26 cellular contexts compared by ENCODE assay signal in the genomic region with DNA sequence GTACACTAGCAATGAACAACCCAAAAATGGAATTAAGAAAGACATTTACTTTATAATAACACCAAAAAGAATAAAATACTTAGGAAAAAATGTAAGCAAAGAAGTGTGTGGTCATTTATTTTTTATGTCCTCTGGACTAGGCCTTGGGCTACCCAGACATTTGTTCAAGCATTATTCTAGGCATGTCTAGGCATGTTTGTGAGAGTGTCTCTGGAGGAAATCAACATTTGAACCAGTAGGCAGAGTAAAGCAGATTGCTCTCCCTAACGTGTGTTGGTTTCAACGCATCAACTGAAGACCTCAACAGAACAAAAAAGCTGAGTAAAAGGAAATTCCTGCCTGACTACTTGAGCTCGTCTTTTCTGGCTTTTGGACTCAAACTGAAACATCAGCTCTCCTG.
DNase-seq lines count a peak whose midpoint lies in the region; ATAC-seq, FAIRE-seq and TF ChIP-seq lines count a peak whose summit lies in the region.
"Had no signal": no experiment of that assay in that cellular context is flagged by ENCODE, and none has a peak within 500 bp of the region (broad histone marks: within the 10 kb centered on the region; RNA-seq: fewer than 3 reads in every experiment).

No MANE protein-coding gene starts in this region.

- no peak overlapping the region for H3K9ac ChIP-seq in smooth muscle cell (ENCODE audit: low read depth)

- CTCF ChIA-PET in MCF 10A (lab: Yijun Ruan, JAX) = interaction anchor here (0.6 to 2.1 kb wide), 6 partner anchors 28 to 1680 kb away, joined by 3 to 23 read pairs (median 3); no protein-coding TSS in a partner anchor

- peaks cover 3% of the 10 kb centered on the region for H3F3A ChIP-seq in smooth muscle cell (ENCODE audit: low read depth)

- FAIRE-seq in HTR-8/SVneo (lab: Jason Lieb, UNC) = no peak
- FAIRE-seq: GM19239 had no signal

- intact Hi-C loops in MCF 10A (cut with micrococcal nuclease) (no loop called here), breast epithelium (cut with DNase I; ENCODE audit: low total_unique reads) (no loop called here)

- H3K27ac Mint-ChIP-seq in MCF 10A (ENCODE audit: low read depth, unreplicated experiment) = peak overlapping the region; percentile 39
- no peak overlapping the region for H3K27ac Mint-ChIP-seq in immature natural killer cell
- H3K27ac Mint-ChIP-seq: nephron had no signal

- H3K4me3 Mint-ChIP-seq in MCF 10A (ENCODE audit: unreplicated experiment) (no peak overlapping the region), immature natural killer cell (no peak overlapping the region)
- H3K4me3 Mint-ChIP-seq: nephron had no signal

- no TSS peak for BruUV-seq in MCF 10A (replicated peaks; lab: Mats Ljungman, UMichigan)

- no peaks in the 10 kb centered on the region for H3K27me3 ChIP-seq in breast epithelium
- no peaks in the 10 kb centered on the region for H3K27me3 ChIP-seq in smooth muscle cell (ENCODE audit: low read depth)
- H3K27me3 ChIP-seq: adrenal gland, brain microvascular endothelial cell, testis had no signal

- DNase-seq in MCF 10A (ENCODE audit: unreplicated experiment) (peak; percentile 17), breast epithelium (ENCODE audit: low spot score in 2 of 2) (no peak), NCI-H748 treated with DMSO at 0.1 percent for 48 hours (lab: John Stamatoyannopoulos, UW) (peak; percentile 39), fibroblast of villous mesenchyme (ENCODE audit: low read depth) (peak; percentile 16), smooth muscle cell (lab: John Stamatoyannopoulos, UW; ENCODE audit: unreplicated experiment) (no peak), HTR-8/SVneo (ENCODE audit: insufficient read length, low spot score) (no peak), immature natural killer cell (no peak)
- DNase-seq: activated CD4-positive, alpha-beta T cell treated with anti-CD3 and anti-CD28 coated beads for 4 hours; activated CD8-positive, alpha-beta memory T cell treated with anti-CD3 and anti-CD28 coated beads for 24 hours; activated T-cell treated with anti-CD3 and anti-CD28 coated beads, Interleukin-2, amount 50 U/mL, for 1 hour; adrenal gland; brain microvascular endothelial cell; C1 segment of cervical spinal cord; effector CD4-positive, alpha-beta T cell; NCI-H774; right cardiac atrium; stimulated activated CD4-positive, alpha-beta T cell treated with anti-CD3 and anti-CD28 coated beads, Interleukin-4, amount 100 ng/mL, for 4 hours; stimulated activated naive CD4-positive, alpha-beta T cell treated with Interleukin-2 at 50 U/mL for 16 hours; testis had no signal

- no peak for TF ChIP-seq CTCF in MCF 10A (IDR thresholded peaks at IDR 0.05; ENCODE audit: unreplicated experiment)
- no peak for TF ChIP-seq CTCF in breast epithelium (IDR thresholded peaks at IDR 0.05)
- TF ChIP-seq CTCF in fibroblast of villous mesenchyme (IDR thresholded peaks at IDR 0.05; ENCODE audit: insufficient read depth, low read depth, low read length) = no peak
- TF ChIP-seq CTCF in smooth muscle cell (IDR thresholded peaks at IDR 0.05; ENCODE audit: borderline replicate concordance, insufficient read depth, poor library complexity, severe bottlenecking) = no peak

- H3K36me3 Mint-ChIP-seq in MCF 10A (ENCODE audit: insufficient read depth, unreplicated experiment) (no peaks in the 10 kb centered on the region), immature natural killer cell (peaks cover 0 to 4% (median 0%) of the 10 kb centered on the region in 3 donors)

- H3K27me3 Mint-ChIP-seq in MCF 10A (ENCODE audit: insufficient read depth, unreplicated experiment) (no peaks in the 10 kb centered on the region), immature natural killer cell (ENCODE audit: low read depth in 3 of 3) (peaks cover 2 to 3% (median 2%) of the 10 kb centered on the region in 3 donors)

- H3K9me3 ChIP-seq in breast epithelium (peaks cover 0 to 2% of the 10 kb centered on the region in 2 donors), smooth muscle cell (replicated peaks; ENCODE audit: low read depth) (no peaks in the 10 kb centered on the region)
- H3K9me3 ChIP-seq: adrenal gland, testis had no signal

- H3K27ac ChIP-seq in breast epithelium (no peak overlapping the region), smooth muscle cell (ENCODE audit: low read depth) (peak overlapping the region; percentile 52)
- H3K27ac ChIP-seq: adrenal gland, brain microvascular endothelial cell, HL-60, testis had no signal

- no peaks in the 10 kb centered on the region for H3K36me3 ChIP-seq in breast epithelium
- H3K36me3 ChIP-seq in smooth muscle cell (ENCODE audit: low read depth) = no peaks in the 10 kb centered on the region
- H3K36me3 ChIP-seq: adrenal gland, brain microvascular endothelial cell had no signal

- POLR2A ChIA-PET in MCF 10A (lab: Yijun Ruan, JAX) = interaction anchor here (0.7 to 2.4 kb wide), 5 partner anchors 9 to 314 kb away, joined by 3 to 6 read pairs (median 3); a partner anchor contains a TSS

- H4K20me1 ChIP-seq in smooth muscle cell (ENCODE audit: low read depth) = no peaks in the 10 kb centered on the region

- ATAC-seq in HG03135 (IDR thresholded peaks at IDR 0.05; ENCODE audit: unreplicated experiment) = no peak
- ATAC-seq: esophagus mucosa, HCT116, right cardiac atrium, SK-N-SH treated with all-trans-retinoic acid at 6 μM for 48 hours had no signal

- WGBS in smooth muscle cell (ENCODE audit: low lambda C conversion rate) = 63% methylated on average over 3 of the region's 3 CpGs

- H3K4me1 ChIP-seq in breast epithelium (no peaks in the 10 kb centered on the region), smooth muscle cell (ENCODE audit: low read depth) (no peaks in the 10 kb centered on the region)
- H3K4me1 ChIP-seq: adrenal gland, testis had no signal

- TF ChIP-seq POLR2A in breast epithelium (IDR thresholded peaks at IDR 0.05) = no peak

- H3K4me1 Mint-ChIP-seq in MCF 10A (ENCODE audit: insufficient read depth, unreplicated experiment) = peaks cover 8% of the 10 kb centered on the region
- no peaks in the 10 kb centered on the region for H3K4me1 Mint-ChIP-seq in immature natural killer cell
- H3K4me1 Mint-ChIP-seq: nephron had no signal

- peak overlapping the region; percentile 5 for H2AFZ ChIP-seq in smooth muscle cell (ENCODE audit: low read depth)

- no peak overlapping the region for H3K4me2 ChIP-seq in smooth muscle cell

- no peaks in the 10 kb centered on the region for H3K79me2 ChIP-seq in smooth muscle cell (ENCODE audit: low read depth)

- peaks cover 8% of the 10 kb centered on the region for H3K9me3 Mint-ChIP-seq in MCF 10A (ENCODE audit: unreplicated experiment)
- peaks cover 0 to 11% (median 5%) of the 10 kb centered on the region in 6 donors for H3K9me3 Mint-ChIP-seq in immature natural killer cell

- H3K4me3 ChIP-seq in breast epithelium (no peak overlapping the region), fibroblast of villous mesenchyme (ENCODE audit: low read depth, low read length) (no peak overlapping the region), smooth muscle cell (no peak overlapping the region)
- H3K4me3 ChIP-seq: adrenal gland, testis had no signal

Comparison
In these comparisons a context has a peak if more than half of its experiments do, and no peak if none do; other contexts are left out.
1. DNase-seq: peak in MCF 10A (single experiment), NCI-H748 treated with DMSO at 0.1 percent for 48 hours (single experiment) and fibroblast of villous mesenchyme (single experiment); none in breast epithelium (0 of 2), smooth muscle cell (single experiment), HTR-8/SVneo (single experiment) and immature natural killer cell (0 of 3).